In the genomic region with DNA sequence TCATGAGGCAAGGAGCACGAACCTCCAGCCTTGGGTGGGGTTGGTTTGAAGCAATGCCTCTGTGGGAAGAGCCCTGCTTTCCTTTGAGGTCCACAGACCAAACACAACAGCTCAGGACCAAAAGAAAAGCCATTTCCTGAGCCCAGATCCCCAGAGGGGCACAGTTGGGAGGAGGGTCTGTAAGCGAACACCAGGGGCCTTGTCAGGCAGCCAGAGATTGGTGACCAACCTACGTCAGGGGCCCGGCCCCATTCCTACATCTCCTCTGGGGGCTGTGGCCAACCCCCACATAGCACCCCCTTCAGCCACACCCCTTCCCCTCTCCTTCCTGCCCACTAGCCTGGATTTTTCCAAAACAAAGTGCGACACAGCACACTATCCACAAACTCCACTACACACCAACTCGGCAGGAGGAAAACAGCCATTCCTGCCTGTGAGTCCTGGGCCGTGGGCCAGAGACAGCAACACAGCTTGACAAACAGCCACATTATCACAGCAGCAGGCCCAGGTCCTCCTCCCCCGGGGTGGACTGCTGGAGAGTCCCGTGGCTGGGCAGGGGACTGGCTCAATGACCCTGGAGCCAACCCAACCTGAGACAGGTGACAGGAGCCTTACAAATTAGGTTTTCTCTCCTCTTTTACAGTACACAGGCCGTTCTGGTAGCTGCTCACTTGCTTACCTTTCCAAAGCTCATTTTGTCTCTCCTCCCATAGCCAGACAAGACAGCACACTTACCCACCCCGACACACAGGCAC, we compare ENCODE assay signal across 11 cellular contexts.
DNase-seq lines count a peak whose midpoint lies in the region; TF ChIP-seq lines count a peak whose summit lies in the region.
"Had no signal": no experiment of that assay in that cellular context is flagged by ENCODE, and none has a peak within 500 bp of the region (broad histone marks: within the 10 kb centered on the region; RNA-seq: fewer than 3 reads in every experiment).

No MANE protein-coding gene starts in this region.

- CTCF ChIA-PET in RWPE1 (lab: Yijun Ruan, JAX): no interaction called here

- no peak for DNase-seq in RWPE1 (ENCODE audit: low spot score)
- peak; percentile 14 for DNase-seq in fibroblast of gingiva (ENCODE audit: low read depth)
- DNase-seq in mucosa of gallbladder (ENCODE audit: low spot score): peak; percentile 79
- DNase-seq in activated naive CD4-positive, alpha-beta T cell treated with Interleukin-2 at 50 U/mL for 16 hours: no peak
- DNase-seq in HK-2 (ENCODE audit: unreplicated experiment): no peak
- no peak for DNase-seq in NCI-H82 (lab: John Stamatoyannopoulos, UW)
- no peak for DNase-seq in MG63
- DNase-seq: activated CD8-positive, alpha-beta memory T cell treated with anti-CD3 and anti-CD28 coated beads, Interleukin-2, amount 50 U/mL, for 4 hours; RPMI8226; stimulated activated CD4-positive, alpha-beta T cell treated with anti-CD3 and anti-CD28 coated beads, Interleukin-4, amount 100 ng/mL, for 4 hours had no signal

- H3K27me3 ChIP-seq in thymus (ENCODE audit: control insufficient read depth, insufficient read depth): no peaks in the 10 kb centered on the region
- no peaks in the 10 kb centered on the region for H3K27me3 ChIP-seq in MG63

- H3K9me3 ChIP-seq in thymus (ENCODE audit: control insufficient read depth) (no peaks in the 10 kb centered on the region), MG63 (no peaks in the 10 kb centered on the region)

- no peaks in the 10 kb centered on the region for H3K4me1 ChIP-seq in thymus (ENCODE audit: control insufficient read depth, insufficient read depth, low read length)

- H3K36me3 ChIP-seq in thymus (ENCODE audit: control insufficient read depth, insufficient read depth) (no peaks in the 10 kb centered on the region), MG63 (peaks cover 22% of the 10 kb centered on the region)

- 80% methylated on average over 11 of the region's 11 CpGs for WGBS in thymus

- no peak for TF ChIP-seq CTCF in RWPE1 (conservative IDR thresholded peaks at IDR 0.05; ENCODE audit: low read depth)

- no peak overlapping the region for H3K4me3 ChIP-seq in thymus (ENCODE audit: low read length)
- H3K4me3 ChIP-seq in MG63: no peak overlapping the region

- POLR2A ChIA-PET in RWPE1 (lab: Yijun Ruan, JAX; ENCODE audit: low non-redundant PET): no interaction called here

- H3K27ac ChIP-seq in RWPE1: peak overlapping the region; percentile 43
- peak overlapping the region; percentile 77 for H3K27ac ChIP-seq in thymus (ENCODE audit: low read depth)

Comparison
In these comparisons a context has a peak if more than half of its experiments do, and no peak if none do; other contexts are left out.
1. DNase-seq: peak in fibroblast of gingiva (single experiment) and mucosa of gallbladder (single experiment); none in RWPE1 (single experiment), activated naive CD4-positive, alpha-beta T cell treated with Interleukin-2 at 50 U/mL for 16 hours (single experiment), HK-2 (single experiment), NCI-H82 (single experiment) and MG63 (single experiment).